Comparison of ENCODE assay signal across 13 cellular contexts in genomic region chr22:32809786-32810185, GRCh38. TPM values are rescaled to one million over a fixed set of nuclear protein-coding genes. Genes with fewer than 3 reads are reported as not detected.
"Had no signal": no experiment of that assay in that cellular context is flagged by ENCODE, and none has a peak within 500 bp of the region (broad histone marks: within the 10 kb centered on the region; RNA-seq: fewer than 3 reads in every experiment).

No MANE protein-coding gene starts in this region.

- DNase-seq: activated CD4-positive, alpha-beta T cell treated with anti-CD3 and anti-CD28 coated beads, Interleukin-2, amount 50 U/mL, for 1 hour; activated naive CD4-positive, alpha-beta T cell treated with anti-CD3 and anti-CD28 coated beads, Interleukin-2, amount 50 U/mL, for 16 hours; activated T-cell treated with anti-CD3 and anti-CD28 coated beads for 4 hours; adrenal gland; caudate nucleus; colonic mucosa; effector CD8-positive, alpha-beta T cell; occipital lobe; small intestine; substantia nigra had no signal

- H3K36me3 ChIP-seq: colonic mucosa had no signal

- ATAC-seq: activated T-helper 17 cell treated with anti-CD3 and anti-CD28 coated beads, Interleukin-2, amount 50 U/mL, for 72 hours; SK-N-SH treated with all-trans-retinoic acid at 6 μM for 48 hours; stimulated activated effector memory CD8-positive, alpha-beta T cell treated with anti-CD3 and anti-CD28 coated beads, Interleukin-12 subunit alpha, Interleukin-12 subunit beta, amount 100 ng/mL, for 72 hours had no signal

- H3K9me3 ChIP-seq: adrenal gland, colonic mucosa had no signal

- H3K4me3 ChIP-seq: colonic mucosa had no signal

- H3K4me1 ChIP-seq: colonic mucosa had no signal

- H3K27me3 ChIP-seq: adrenal gland, colonic mucosa had no signal

- H3K27ac ChIP-seq: colonic mucosa had no signal

RNA-seq across cellular contexts. Expression of gene TIMP3, which starts 8.3 kb away (rescaled TPM):
- total RNA-seq: activated T-helper 17 cell treated with anti-CD3 and anti-CD28 coated beads, Interleukin-2, amount 50 U/mL, for 72 hours had no signal
